1 cellular context compared by ENCODE assay signal in genomic region chr7:2022737-2023250, GRCh38.
A peak's percentile ranks its signal among the peaks of the same experiment; 100 is the strongest.
TF ChIP-seq lines count a peak whose summit lies in the region.

No MANE protein-coding gene starts in this region.

TF ChIP-seq in K562, 482 proteins besides CTCF, POLR2A, EP300 and RAD21 (continued from another document and continues in another):
- no peak for TF ChIP-seq ZNF280A (IDR thresholded peaks at IDR 0.05; ENCODE audit: low read depth, partially characterized antibody)
- TF ChIP-seq ZBTB33 (CRISPR knock-in tag; IDR thresholded peaks at IDR 0.05): peak; percentile 64
- no peak for TF ChIP-seq DDX20 (tag; IDR thresholded peaks at IDR 0.05; ENCODE audit: low read depth)
- TF ChIP-seq HBP1 (CRISPR knock-in tag; IDR thresholded peaks at IDR 0.05): no peak
- peak; percentile 86; the same call in 1 of the 2 replicates for TF ChIP-seq ELF4 (CRISPR knock-in tag; IDR thresholded peaks at IDR 0.05)
- TF ChIP-seq CSDE1 (IDR thresholded peaks at IDR 0.05): 0 out of 4 replicates have a peak, but pooled peaks of 1 of the 2 experiments have one; percentile 40
- TF ChIP-seq KDM5B (IDR thresholded peaks at IDR 0.05; ENCODE audit: insufficient replicate concordance, low read depth, low read length): no peak
- TF ChIP-seq SRSF7 (optimal IDR thresholded peaks at IDR 0.05; ENCODE audit: low read depth, low read length): no peak
- TF ChIP-seq RBFOX2 (IDR thresholded peaks at IDR 0.05; ENCODE audit: low read depth, low read length): no peak
- TF ChIP-seq ZBTB9 (CRISPR knock-in tag; IDR thresholded peaks at IDR 0.05): peak; percentile 82; the same call in 1 of the 2 replicates
- peak; percentile 85 for TF ChIP-seq CCNT2 (IDR thresholded peaks at IDR 0.05; ENCODE audit: borderline replicate concordance, extremely low read depth, insufficient read length, low read depth, low read length)
- TF ChIP-seq CTCFL (IDR thresholded peaks at IDR 0.05; ENCODE audit: borderline replicate concordance, insufficient read depth, low read depth, low read length, poor library complexity, severe bottlenecking): no peak
- TF ChIP-seq TAF7 (tag; IDR thresholded peaks at IDR 0.05): no peak
- TF ChIP-seq BCOR (IDR thresholded peaks at IDR 0.05): peak; percentile 76
- TF ChIP-seq U2AF1 (optimal IDR thresholded peaks at IDR 0.05; ENCODE audit: low read depth, low read length): no peak
- TF ChIP-seq HINFP (tag; conservative IDR thresholded peaks at IDR 0.05; ENCODE audit: low read depth): no peak
- TF ChIP-seq MTA3 (IDR thresholded peaks at IDR 0.05; ENCODE audit: borderline replicate concordance): peak; percentile 74; the same call in 1 of the 2 replicates
- TF ChIP-seq MTA2 (IDR thresholded peaks at IDR 0.05; ENCODE audit: low read depth): peak; percentile 98
- no peak for TF ChIP-seq FIP1L1 (IDR thresholded peaks at IDR 0.05; ENCODE audit: low read depth, low read length, poor library complexity, severe bottlenecking)
- TF ChIP-seq ZNF143 (CRISPR knock-in tag; IDR thresholded peaks at IDR 0.05): 0 out of 2 replicates have a peak, but pooled peaks have one; percentile 22
- no peak for TF ChIP-seq FUS (optimal IDR thresholded peaks at IDR 0.05; ENCODE audit: low read depth, low read length)
- no peak for TF ChIP-seq BRF2 (IDR thresholded peaks at IDR 0.05; ENCODE audit: borderline replicate concordance, insufficient read depth, insufficient read length)
- peak; percentile 98 for TF ChIP-seq PKNOX1 (IDR thresholded peaks at IDR 0.05)
- no peak for TF ChIP-seq IFI16 (CRISPR knock-in tag; IDR thresholded peaks at IDR 0.05)
- 0 out of 2 replicates have a peak, but pooled peaks have one; percentile 69 for TF ChIP-seq ZNF197 (CRISPR knock-in tag; IDR thresholded peaks at IDR 0.05; ENCODE audit: low read depth)
- peak; percentile 51; the same call in 1 of the 2 replicates for TF ChIP-seq ZNF212 (CRISPR knock-in tag; IDR thresholded peaks at IDR 0.05)
- TF ChIP-seq CEBPG (CRISPR knock-in tag; IDR thresholded peaks at IDR 0.05): no peak
- no peak; a peak in 1 of 4 replicates for TF ChIP-seq CEBPG (tag; conservative IDR thresholded peaks at IDR 0.05 in 1 of 2, IDR thresholded peaks at IDR 0.05 in 1 of 2)
- TF ChIP-seq TAF9B (IDR thresholded peaks at IDR 0.05; ENCODE audit: partially characterized antibody): peak; percentile 36
- peak; percentile 35 to 53; a peak in 2 of 4 replicates for TF ChIP-seq MAZ (CRISPR knock-in tag; conservative IDR thresholded peaks at IDR 0.05 in 1 of 2, IDR thresholded peaks at IDR 0.05 in 1 of 2)
- TF ChIP-seq POLR3A (IDR thresholded peaks at IDR 0.05; ENCODE audit: borderline replicate concordance, extremely low read depth, insufficient read depth, insufficient read length): no peak
- TF ChIP-seq PHB2 (IDR thresholded peaks at IDR 0.05; ENCODE audit: low read depth): peak; percentile 86
- peak; percentile 80 for TF ChIP-seq NFE2 (IDR thresholded peaks at IDR 0.05; ENCODE audit: low read depth)
- TF ChIP-seq PBX2 (CRISPR knock-in tag; IDR thresholded peaks at IDR 0.05; ENCODE audit: low read depth): peak; percentile 86
- TF ChIP-seq PBX2 (tag; conservative IDR thresholded peaks at IDR 0.05; ENCODE audit: low read depth): peak; percentile 100
- no peak; the same call in 1 of the 2 replicates for TF ChIP-seq EZH2 (IDR thresholded peaks at IDR 0.05; ENCODE audit: borderline replicate concordance, low read depth, low read length)
- peak; percentile 56; the same call in 1 of the 2 replicates for TF ChIP-seq MEF2D (tag; conservative IDR thresholded peaks at IDR 0.05; ENCODE audit: low read depth)
- no peak; a peak in 1 of 4 replicates for TF ChIP-seq ZNF639 (CRISPR knock-in tag; conservative IDR thresholded peaks at IDR 0.05 in 1 of 2, IDR thresholded peaks at IDR 0.05 in 1 of 2)
- TF ChIP-seq SIX5 (IDR thresholded peaks at IDR 0.05; ENCODE audit: borderline replicate concordance in 1 of 2, insufficient read depth in 1 of 2, low read depth in 1 of 2, low read length in 2 of 2): no peak
- TF ChIP-seq HDAC6 (IDR thresholded peaks at IDR 0.05; ENCODE audit: low read depth, low read length): no peak
- TF ChIP-seq XRCC4 (IDR thresholded peaks at IDR 0.05; ENCODE audit: extremely low read depth, insufficient read depth, insufficient read length): no peak
- no peak for TF ChIP-seq ZNF311 (CRISPR knock-in tag; IDR thresholded peaks at IDR 0.05)
- TF ChIP-seq STAT5A (IDR thresholded peaks at IDR 0.05; ENCODE audit: borderline replicate concordance, low read length): peak; percentile 96
